ENCODE assay signal across 8 cellular contexts in genomic region chr5:151082274-151082902, GRCh38. TPM values are rescaled to one million over a fixed set of nuclear protein-coding genes. Genes with fewer than 3 reads are reported as not detected.
DNase-seq lines count a peak whose midpoint lies in the region; ATAC-seq and TF ChIP-seq lines count a peak whose summit lies in the region.

No MANE protein-coding gene starts in this region.

- peaks cover 72% of the 10 kb centered on the region for H3K4me1 Mint-ChIP-seq in activated CD4-positive, alpha-beta T cell treated with anti-CD3 and anti-CD28 coated beads for 36 hours
- H3K4me1 Mint-ChIP-seq in effector memory CD8-positive, alpha-beta T cell (ENCODE audit: low read depth in 2 of 2), result peaks cover 57 to 67% of the 10 kb centered on the region in 2 donors
- H3K4me1 Mint-ChIP-seq in progenitor cell of endocrine pancreas (ENCODE audit: low read depth), result peaks cover 21% of the 10 kb centered on the region

- CTCF ChIA-PET in activated CD4-positive, alpha-beta T cell treated with anti-CD3 and anti-CD28 coated beads for 36 hours (lab: Charles Lee), result interaction anchor here (0.7 to 4.4 kb wide), 12 partner anchors 13 to 689 kb away, joined by 3 to 37 read pairs (median 6); partner anchors contain the start of gene G3BP1

- peak overlapping the region; percentile 87 for H3K27ac Mint-ChIP-seq in activated CD4-positive, alpha-beta T cell treated with anti-CD3 and anti-CD28 coated beads for 36 hours
- peak overlapping the region; percentile 66 to 90 for H3K27ac Mint-ChIP-seq in effector memory CD8-positive, alpha-beta T cell
- peak overlapping the region; percentile 47 for H3K27ac Mint-ChIP-seq in progenitor cell of endocrine pancreas

- no peaks in the 10 kb centered on the region for H3K9me3 Mint-ChIP-seq in activated CD4-positive, alpha-beta T cell treated with anti-CD3 and anti-CD28 coated beads for 36 hours (ENCODE audit: low read depth)
- no peaks in the 10 kb centered on the region for H3K9me3 Mint-ChIP-seq in effector memory CD8-positive, alpha-beta T cell
- H3K9me3 Mint-ChIP-seq in progenitor cell of endocrine pancreas (ENCODE audit: low read depth), result no peaks in the 10 kb centered on the region

- no peak for DNase-seq in activated CD4-positive, alpha-beta T cell treated with anti-CD3 and anti-CD28 coated beads for 36 hours
- DNase-seq in activated CD4-positive, alpha-beta T cell treated with anti-CD3 and anti-CD28 coated beads, Interleukin-2, amount 50 U/mL, for 4 hours, result no peak
- DNase-seq in NCI-H82 treated with DMSO at 0.1 percent for 48 hours (lab: John Stamatoyannopoulos, UW; ENCODE audit: unreplicated experiment) (peak; percentile 32), progenitor cell of endocrine pancreas (ENCODE audit: low spot score, unreplicated experiment) (no peak), NCI-H1048 (lab: John Stamatoyannopoulos, UW) (no peak), NCI-H2029 (lab: John Stamatoyannopoulos, UW) (no peak)
- DNase-seq in effector memory CD8-positive, alpha-beta T cell, result no peak

- no peak for ATAC-seq in activated CD4-positive, alpha-beta T cell treated with anti-CD3 and anti-CD28 coated beads for 36 hours
- ATAC-seq in effector memory CD8-positive, alpha-beta T cell (replicated peaks), result no peak
- no peak for ATAC-seq in HG02642 (IDR thresholded peaks at IDR 0.05; ENCODE audit: poor library complexity, unreplicated experiment)

- H3K4me3 Mint-ChIP-seq in activated CD4-positive, alpha-beta T cell treated with anti-CD3 and anti-CD28 coated beads for 36 hours, result peak overlapping the region; percentile 80
- H3K4me3 Mint-ChIP-seq in effector memory CD8-positive, alpha-beta T cell, result peak overlapping the region; percentile 50 to 87
- H3K4me3 Mint-ChIP-seq in progenitor cell of endocrine pancreas (ENCODE audit: low read depth), result peak overlapping the region; percentile 85

- H3K27me3 Mint-ChIP-seq in activated CD4-positive, alpha-beta T cell treated with anti-CD3 and anti-CD28 coated beads for 36 hours, result no peaks in the 10 kb centered on the region
- H3K27me3 Mint-ChIP-seq in effector memory CD8-positive, alpha-beta T cell, result no peaks in the 10 kb centered on the region
- H3K27me3 Mint-ChIP-seq in progenitor cell of endocrine pancreas, result peaks cover 3% of the 10 kb centered on the region

- intact Hi-C loops in activated CD4-positive, alpha-beta T cell treated with anti-CD3 and anti-CD28 coated beads for 36 hours (cut with DNase I, micrococcal nuclease), result loop anchor here (5.0 to 10.0 kb wide), 4 partner anchors 130 to 690 kb away; partner anchors contain the start of genes G3BP1 (in 1 of the 2) and GM2A (in 1 of the 2)

- peak; percentile 50 for TF ChIP-seq CTCF in progenitor cell of endocrine pancreas (IDR thresholded peaks at IDR 0.05; ENCODE audit: unreplicated experiment)

- peaks cover 53% of the 10 kb centered on the region for H3K36me3 Mint-ChIP-seq in activated CD4-positive, alpha-beta T cell treated with anti-CD3 and anti-CD28 coated beads for 36 hours (ENCODE audit: low read depth)
- H3K36me3 Mint-ChIP-seq in effector memory CD8-positive, alpha-beta T cell (ENCODE audit: insufficient read depth), result peaks cover 39% of the 10 kb centered on the region
- peaks cover 1% of the 10 kb centered on the region for H3K36me3 Mint-ChIP-seq in progenitor cell of endocrine pancreas (ENCODE audit: insufficient read depth)

- POLR2A ChIA-PET in activated CD4-positive, alpha-beta T cell treated with anti-CD3 and anti-CD28 coated beads for 36 hours (lab: Charles Lee), result interaction anchor here (1.0 to 1.4 kb wide), 3 partner anchors 11 to 67 kb away, joined by 3 to 11 read pairs (median 4); no protein-coding TSS in a partner anchor

RNA-seq across cellular contexts. Expression of gene TNIP1, which starts 1.6 kb away (rescaled TPM):
- 100 to 1,000 TPM; 351 to 408 TPM for total RNA-seq in activated CD4-positive, alpha-beta T cell treated with anti-CD3 and anti-CD28 coated beads for 36 hours
- 53.8 and 55.0 TPM in 2 replicates for total RNA-seq in progenitor cell of endocrine pancreas
